Comparison of ENCODE assay signal across 8 cellular contexts in genomic region chr1:169483500-169483966, GRCh38. TPM values are rescaled to one million over a fixed set of nuclear protein-coding genes. Genes with fewer than 3 reads are reported as not detected.
DNase-seq lines count a peak whose midpoint lies in the region; ATAC-seq, FAIRE-seq and TF ChIP-seq lines count a peak whose summit lies in the region.

No MANE protein-coding gene starts in this region.

- H3K4me3 Mint-ChIP-seq in activated naive CD4-positive, alpha-beta T cell treated with anti-CD3 and anti-CD28 coated beads, Interleukin-2, amount 50 U/mL, for 24 hours: peak overlapping the region; percentile 97
- H3K4me3 Mint-ChIP-seq in activated naive CD8-positive, alpha-beta T cell treated with anti-CD3 and anti-CD28 coated beads, Interleukin-2, amount 50 U/mL, for 24 hours: peak overlapping the region; percentile 94

- peak overlapping the region; percentile 97 to 99 (median 98) for H3K27ac ChIP-seq in transverse colon

- H3K9me3 Mint-ChIP-seq in activated naive CD4-positive, alpha-beta T cell treated with anti-CD3 and anti-CD28 coated beads, Interleukin-2, amount 50 U/mL, for 24 hours: no peaks in the 10 kb centered on the region
- H3K9me3 Mint-ChIP-seq in activated naive CD4-positive, alpha-beta T cell treated with anti-CD3 and anti-CD28 coated beads, Interleukin-2, amount 50 U/mL, for 72 hours: no peaks in the 10 kb centered on the region
- H3K9me3 Mint-ChIP-seq in activated naive CD8-positive, alpha-beta T cell treated with anti-CD3 and anti-CD28 coated beads, Interleukin-2, amount 50 U/mL, for 24 hours: no peaks in the 10 kb centered on the region

- no peak for DNase-seq in activated naive CD4-positive, alpha-beta T cell treated with anti-CD3 and anti-CD28 coated beads, Interleukin-2, amount 50 U/mL, for 72 hours (ENCODE audit: low spot score in 2 of 2)
- no peak for DNase-seq in activated naive CD8-positive, alpha-beta T cell treated with anti-CD3 and anti-CD28 coated beads, Interleukin-2, amount 50 U/mL, for 24 hours
- no peak for DNase-seq in transverse colon
- DNase-seq in activated CD4-positive, CD25-positive, alpha-beta regulatory T cell treated with anti-CD3 and anti-CD28 coated beads, Interleukin-2, amount 50 U/mL, for 72 hours: no peak
- DNase-seq in NCI-H446 treated with DMSO at 0.1 percent for 48 hours (lab: John Stamatoyannopoulos, UW): no peak

- no peak for TF ChIP-seq EP300 in transverse colon (IDR thresholded peaks at IDR 0.05; ENCODE audit: low read depth)

- no peak for TF ChIP-seq CTCF in transverse colon (IDR thresholded peaks at IDR 0.05)

- no peak for TF ChIP-seq POLR2A in transverse colon (IDR thresholded peaks at IDR 0.05)

- peak overlapping the region in 2 of 4 donors; percentile 14 to 97 for H3K4me3 ChIP-seq in transverse colon

- no peaks in the 10 kb centered on the region for H3K36me3 ChIP-seq in transverse colon

- H3K4me1 ChIP-seq in transverse colon: peaks cover 0 to 37% (median 24%) of the 10 kb centered on the region in 4 donors

- H3K4me1 Mint-ChIP-seq in activated naive CD4-positive, alpha-beta T cell treated with anti-CD3 and anti-CD28 coated beads, Interleukin-2, amount 50 U/mL, for 24 hours: peaks cover 61% of the 10 kb centered on the region
- peaks cover 62% of the 10 kb centered on the region for H3K4me1 Mint-ChIP-seq in activated naive CD8-positive, alpha-beta T cell treated with anti-CD3 and anti-CD28 coated beads, Interleukin-2, amount 50 U/mL, for 24 hours

- WGBS in transverse colon (ENCODE audit: low coverage in 1 of 2), 2 donors: 67 to 68% methylated on average over 4 to 5 of the region's 5 CpGs

- FAIRE-seq in islet of Langerhans (lab: Jason Lieb, UNC): peak; percentile 77

- no peaks in the 10 kb centered on the region for H3K27me3 Mint-ChIP-seq in activated naive CD4-positive, alpha-beta T cell treated with anti-CD3 and anti-CD28 coated beads, Interleukin-2, amount 50 U/mL, for 24 hours
- H3K27me3 Mint-ChIP-seq in activated naive CD8-positive, alpha-beta T cell treated with anti-CD3 and anti-CD28 coated beads, Interleukin-2, amount 50 U/mL, for 24 hours: no peaks in the 10 kb centered on the region

- H3K27me3 ChIP-seq in transverse colon: no peaks in the 10 kb centered on the region

- no peak for ATAC-seq in activated naive CD4-positive, alpha-beta T cell treated with anti-CD3 and anti-CD28 coated beads, Interleukin-2, amount 50 U/mL, for 72 hours
- ATAC-seq in activated naive CD8-positive, alpha-beta T cell treated with anti-CD3 and anti-CD28 coated beads, Interleukin-2, amount 50 U/mL, for 24 hours: no peak
- ATAC-seq in GM18858 (IDR thresholded peaks at IDR 0.05; ENCODE audit: unreplicated experiment): no peak

- intact Hi-C loops in transverse colon (cut with DNase I; ENCODE audit: low total_unique reads): no loop called here

- peaks cover 4% of the 10 kb centered on the region for H3K36me3 Mint-ChIP-seq in activated naive CD4-positive, alpha-beta T cell treated with anti-CD3 and anti-CD28 coated beads, Interleukin-2, amount 50 U/mL, for 24 hours
- H3K36me3 Mint-ChIP-seq in activated naive CD4-positive, alpha-beta T cell treated with anti-CD3 and anti-CD28 coated beads, Interleukin-2, amount 50 U/mL, for 72 hours: peaks cover 5 to 14% of the 10 kb centered on the region in 2 donors
- H3K36me3 Mint-ChIP-seq in activated naive CD8-positive, alpha-beta T cell treated with anti-CD3 and anti-CD28 coated beads, Interleukin-2, amount 50 U/mL, for 24 hours (ENCODE audit: low read depth): peaks cover 8% of the 10 kb centered on the region

- in situ Hi-C loops in transverse colon (cut with MboI; ENCODE audit: low pct_ligation_motif_present in 1 of 4, low pct_unique_long_range_greater_than_20kb in 1 of 4, low sequenced_read_pairs in 3 of 4): loop anchor here in 1 of 4 donors (10.0 kb wide), 1 partner anchor 61 kb away; no protein-coding TSS in a partner anchor

- no peak overlapping the region for H3K27ac Mint-ChIP-seq in activated naive CD4-positive, alpha-beta T cell treated with anti-CD3 and anti-CD28 coated beads, Interleukin-2, amount 50 U/mL, for 24 hours
- no peak overlapping the region for H3K27ac Mint-ChIP-seq in activated naive CD4-positive, alpha-beta T cell treated with anti-CD3 and anti-CD28 coated beads, Interleukin-2, amount 50 U/mL, for 72 hours
- H3K27ac Mint-ChIP-seq in activated naive CD8-positive, alpha-beta T cell treated with anti-CD3 and anti-CD28 coated beads, Interleukin-2, amount 50 U/mL, for 24 hours: no peak overlapping the region

- no peaks in the 10 kb centered on the region for H3K9me3 ChIP-seq in transverse colon

RNA-seq across cellular contexts. Expression of gene SLC19A2, which starts 2.2 kb away (rescaled TPM):
- total RNA-seq in activated naive CD4-positive, alpha-beta T cell treated with anti-CD3 and anti-CD28 coated beads, Interleukin-2, amount 50 U/mL, for 72 hours: 1 to 10 TPM; 4.0 to 6.5 TPM
- total RNA-seq in transverse colon: 10 to 100 TPM in 3 of 4 donors, 1 to 10 TPM in 1; 2.8 to 20.2 (median 14.9) TPM

RNA-seq across cellular contexts. Expression of gene CCDC181, which starts 56.3 kb away (rescaled TPM):
- under 1 TPM in 1 of 2 donors, not detected in 1; 0.30 TPM for total RNA-seq in activated naive CD4-positive, alpha-beta T cell treated with anti-CD3 and anti-CD28 coated beads, Interleukin-2, amount 50 U/mL, for 72 hours
- under 1 TPM in 2 of 4 donors, not detected in 2; 0.14 to 0.95 TPM for total RNA-seq in transverse colon
